In genomic region chr5:177232761-177233160, GRCh38 we compare ENCODE assay signal across 13 cellular contexts.
DNase-seq lines count a peak whose midpoint lies in the region; ATAC-seq, FAIRE-seq and TF ChIP-seq lines count a peak whose summit lies in the region.
"Had no signal": no experiment of that assay in that cellular context is flagged by ENCODE, and none has a peak within 500 bp of the region (broad histone marks: within the 10 kb centered on the region; RNA-seq: fewer than 3 reads in every experiment).

No MANE protein-coding gene starts in this region.

- BruUV-seq in MCF 10A (replicated peaks; lab: Mats Ljungman, UMichigan): no TSS peak

- intact Hi-C loops in MCF 10A (cut with micrococcal nuclease): loop anchor here (1.0 kb wide), 1 partner anchor 118 kb away; no protein-coding TSS in a partner anchor
- intact Hi-C loops in breast epithelium (cut with DNase I; ENCODE audit: low total_unique reads): no loop called here
- intact Hi-C loops in right cardiac atrium (cut with DNase I): no loop called here
- intact Hi-C loops in posterior vena cava (cut with DNase I): loop anchor here in 1 of 2 donors (10.0 kb wide), 1 partner anchor 118 kb away; no protein-coding TSS in a partner anchor

- H3K4me3 ChIP-seq in breast epithelium: no peak overlapping the region
- H3K4me3 ChIP-seq in astrocyte (ENCODE audit: insufficient read depth, low read depth, low read length): no peak overlapping the region
- H3K4me3 ChIP-seq in right cardiac atrium (ENCODE audit: low read length): no peak overlapping the region
- H3K4me3 ChIP-seq: lung, right lobe of liver, thoracic aorta had no signal

- H3K27ac ChIP-seq in breast epithelium (no peak overlapping the region), astrocyte (ENCODE audit: low read depth, low read length) (no peak overlapping the region), right cardiac atrium (ENCODE audit: low read length) (peak overlapping the region; percentile 4)
- H3K27ac ChIP-seq: right lobe of liver, thoracic aorta had no signal

- CTCF ChIA-PET in MCF 10A (lab: Yijun Ruan, JAX): interaction anchor here (0.6 to 2.5 kb wide), 5 partner anchors 12 to 122 kb away, joined by 3 to 8 read pairs (median 5); no protein-coding TSS in a partner anchor

- TF ChIP-seq POLR2A in breast epithelium (IDR thresholded peaks at IDR 0.05): no peak

- peak; percentile 41 to 47 for ATAC-seq in right cardiac atrium
- no peak for ATAC-seq in HG02840 (IDR thresholded peaks at IDR 0.05; ENCODE audit: low FRiP score, unreplicated experiment)
- ATAC-seq: right lobe of liver had no signal

- H3K79me2 ChIP-seq in astrocyte (ENCODE audit: insufficient read depth, low read length): peaks cover 71% of the 10 kb centered on the region

- H3K9ac ChIP-seq in astrocyte (ENCODE audit: low read length): no peak overlapping the region

- H3K4me3 Mint-ChIP-seq in MCF 10A (ENCODE audit: unreplicated experiment): no peak overlapping the region
- H3K4me3 Mint-ChIP-seq in astrocyte (ENCODE audit: unreplicated experiment): peak overlapping the region; percentile 36
- H3K4me3 Mint-ChIP-seq in endothelial cell (ENCODE audit: unreplicated experiment): no peak overlapping the region

- H3K4me1 Mint-ChIP-seq in MCF 10A (ENCODE audit: insufficient read depth, unreplicated experiment) (peaks cover 21% of the 10 kb centered on the region), astrocyte (ENCODE audit: low read depth, unreplicated experiment) (peaks cover 22% of the 10 kb centered on the region), endothelial cell (ENCODE audit: unreplicated experiment) (peaks cover 9% of the 10 kb centered on the region)

- POLR2A ChIA-PET in MCF 10A (lab: Yijun Ruan, JAX): interaction anchor here (0.6 to 2.8 kb wide), 5 partner anchors 11 to 69 kb away, joined by 3 to 10 read pairs (median 3); no protein-coding TSS in a partner anchor

- H3K4me1 ChIP-seq in breast epithelium: no peaks in the 10 kb centered on the region
- H3K4me1 ChIP-seq in astrocyte (ENCODE audit: insufficient read depth, low read length): peaks cover 4% of the 10 kb centered on the region
- peaks cover 3% of the 10 kb centered on the region for H3K4me1 ChIP-seq in right cardiac atrium (ENCODE audit: control insufficient read depth, insufficient read depth, low read length)
- H3K4me1 ChIP-seq: right lobe of liver had no signal

- H4K20me1 ChIP-seq in astrocyte (ENCODE audit: insufficient read depth, low read length): peaks cover 72% of the 10 kb centered on the region

- H3K27me3 ChIP-seq in breast epithelium (no peaks in the 10 kb centered on the region), astrocyte (ENCODE audit: insufficient read depth, low read length) (no peaks in the 10 kb centered on the region), right cardiac atrium (ENCODE audit: control insufficient read depth, insufficient read depth) (no peaks in the 10 kb centered on the region)
- H3K27me3 ChIP-seq: right lobe of liver had no signal

- H3K9me3 ChIP-seq in breast epithelium: no peaks in the 10 kb centered on the region
- no peaks in the 10 kb centered on the region for H3K9me3 ChIP-seq in astrocyte (ENCODE audit: insufficient read depth, low read depth, low read length)
- H3K9me3 ChIP-seq in right cardiac atrium (ENCODE audit: control insufficient read depth, low read length): no peaks in the 10 kb centered on the region
- H3K9me3 ChIP-seq: right lobe of liver, thoracic aorta had no signal

- no peaks in the 10 kb centered on the region for H3K27me3 Mint-ChIP-seq in MCF 10A (ENCODE audit: insufficient read depth, unreplicated experiment)
- no peaks in the 10 kb centered on the region for H3K27me3 Mint-ChIP-seq in astrocyte (ENCODE audit: low read depth, unreplicated experiment)
- peaks cover 3% of the 10 kb centered on the region for H3K27me3 Mint-ChIP-seq in endothelial cell (ENCODE audit: unreplicated experiment)

- no peak for TF ChIP-seq CTCF in MCF 10A (IDR thresholded peaks at IDR 0.05; ENCODE audit: unreplicated experiment)
- no peak for TF ChIP-seq CTCF in breast epithelium (IDR thresholded peaks at IDR 0.05)
- no peak for TF ChIP-seq CTCF in astrocyte (IDR thresholded peaks at IDR 0.05; ENCODE audit: insufficient read depth, low read depth, low read length)
- no peak for TF ChIP-seq CTCF in endothelial cell (IDR thresholded peaks at IDR 0.05; ENCODE audit: unreplicated experiment)

- peak overlapping the region; percentile 74 for H3K27ac Mint-ChIP-seq in MCF 10A (ENCODE audit: low read depth, unreplicated experiment)
- peak overlapping the region; percentile 87 for H3K27ac Mint-ChIP-seq in astrocyte (ENCODE audit: unreplicated experiment)
- H3K27ac Mint-ChIP-seq in endothelial cell (ENCODE audit: unreplicated experiment): no peak overlapping the region

- FAIRE-seq in astrocyte (lab: Jason Lieb, UNC): peak; percentile 70
- FAIRE-seq: colon had no signal

- no peak overlapping the region for H2AFZ ChIP-seq in astrocyte (ENCODE audit: low read depth, low read length)

- peak; percentile 27 for DNase-seq in MCF 10A (ENCODE audit: unreplicated experiment)
- DNase-seq in breast epithelium (ENCODE audit: low spot score in 2 of 2): no peak
- DNase-seq in astrocyte (ENCODE audit: low read depth): peak; percentile 77
- no peak for DNase-seq in right cardiac atrium
- peak; percentile 18 for DNase-seq in stromal cell of bone marrow (ENCODE audit: low read depth)
- DNase-seq in endothelial cell (ENCODE audit: low spot score): no peak
- DNase-seq in posterior vena cava (ENCODE audit: low spot score): no peak
- DNase-seq: activated effector memory CD4-positive, alpha-beta T cell treated with anti-CD3 and anti-CD28 coated beads, Interleukin-2, amount 50 U/mL, for 16 hours; right lobe of liver had no signal

- H3K4me2 ChIP-seq in astrocyte (ENCODE audit: low read length): no peak overlapping the region

- H3K9me3 Mint-ChIP-seq in MCF 10A (ENCODE audit: unreplicated experiment): no peaks in the 10 kb centered on the region
- no peaks in the 10 kb centered on the region for H3K9me3 Mint-ChIP-seq in astrocyte (ENCODE audit: unreplicated experiment)
- H3K9me3 Mint-ChIP-seq in endothelial cell (ENCODE audit: unreplicated experiment): no peaks in the 10 kb centered on the region

- no peaks in the 10 kb centered on the region for H3K36me3 ChIP-seq in breast epithelium
- no peaks in the 10 kb centered on the region for H3K36me3 ChIP-seq in astrocyte (ENCODE audit: insufficient read depth, low read length)

- 75% methylated on average over 1 of the region's 1 CpG for WGBS in right cardiac atrium

- H3K36me3 Mint-ChIP-seq in MCF 10A (ENCODE audit: insufficient read depth, unreplicated experiment) (peaks cover 76% of the 10 kb centered on the region), astrocyte (ENCODE audit: low read depth, unreplicated experiment) (peaks cover 10% of the 10 kb centered on the region), endothelial cell (ENCODE audit: low read depth, unreplicated experiment) (peaks cover 14% of the 10 kb centered on the region)

Comparison
In these comparisons a context has a peak if more than half of its experiments do, and no peak if none do; other contexts are left out.
1. DNase-seq: peak in MCF 10A (single experiment), astrocyte (single experiment) and stromal cell of bone marrow (single experiment); none in breast epithelium (0 of 2), right cardiac atrium (0 of 3), endothelial cell (single experiment) and posterior vena cava (single experiment).